ENCODE assay signal across 32 cellular contexts in genomic region chr1:17234405-17234804, GRCh38. TPM values are rescaled to one million over a fixed set of nuclear protein-coding genes. Genes with fewer than 3 reads are reported as not detected.
DNase-seq lines count a peak whose midpoint lies in the region; ATAC-seq, FAIRE-seq and TF ChIP-seq lines count a peak whose summit lies in the region.
"Had no signal": no experiment of that assay in that cellular context is flagged by ENCODE, and none has a peak within 500 bp of the region (broad histone marks: within the 10 kb centered on the region; RNA-seq: fewer than 3 reads in every experiment).

No MANE protein-coding gene starts in this region.

- peak overlapping the region; percentile 96 for H4K91ac ChIP-seq in IMR-90 (ENCODE audit: insufficient read depth, low read depth, low read length)

- H4K20me1 ChIP-seq in IMR-90 (ENCODE audit: insufficient read depth, low read length) (0 out of 2 replicates have a peak, but pooled peaks cover 3% of the 10 kb centered on the region), K562 (replicated peaks; ENCODE audit: control insufficient read depth, insufficient read depth, low read length) (peaks cover 11% of the 10 kb centered on the region), keratinocyte (ENCODE audit: control insufficient read depth, extremely low read depth, insufficient read depth, low read length) (no peaks in the 10 kb centered on the region)

- H2AK5ac ChIP-seq in IMR-90 (ENCODE audit: low read depth, low read length) (peak overlapping the region; percentile 90), mesendoderm (ENCODE audit: low read length) (no peak overlapping the region)

- no peak for TF ChIP-seq POLR2A in A549 (IDR thresholded peaks at IDR 0.05; ENCODE audit: low read length)
- TF ChIP-seq POLR2A in IMR-90 (IDR thresholded peaks at IDR 0.05; ENCODE audit: low read depth, low read length): no peak
- TF ChIP-seq POLR2A in K562 (conservative IDR thresholded peaks at IDR 0.05): no peak

- H2AFZ ChIP-seq in IMR-90 (replicated peaks; ENCODE audit: low read length, poor library complexity): no peak overlapping the region
- no peak overlapping the region for H2AFZ ChIP-seq in K562 (ENCODE audit: low read depth, low read length)
- H2AFZ ChIP-seq in keratinocyte (ENCODE audit: control insufficient read depth, low read length): no peak overlapping the region

- H3K4me2 ChIP-seq in A549 (peak overlapping the region; percentile 89), IMR-90 (ENCODE audit: low read depth, low read length) (no peak overlapping the region), K562 (ENCODE audit: insufficient read depth, low read length) (no peak overlapping the region), keratinocyte (ENCODE audit: control insufficient read depth, extremely low read depth, insufficient read depth, low read depth, low read length) (no peak overlapping the region), mesendoderm (ENCODE audit: low read length) (no peak overlapping the region)

- H2BK15ac ChIP-seq in IMR-90 (ENCODE audit: low read depth, low read length) (peak overlapping the region; percentile 98; the same call in 2 of the 3 replicates), mesendoderm (replicated peaks; ENCODE audit: low read depth) (no peak overlapping the region)

- POLR2A ChIA-PET in A549 (lab: Yijun Ruan, JAX): interaction anchor here (2.2 to 3.3 kb wide), 2 partner anchors 44 to 107 kb away, joined by 18 to 20 read pairs; no protein-coding TSS in a partner anchor
- POLR2A ChIA-PET in IMR-90 (lab: Charles Lee; ENCODE audit: unreplicated experiment): no interaction called here
- POLR2A ChIA-PET in K562 (lab: Yijun Ruan, JAX): interaction anchor here (0.9 to 1.4 kb wide), 3 partner anchors 11 to 113 kb away, joined by 3 read pairs; no protein-coding TSS in a partner anchor

- TF ChIP-seq CTCF in A549 (IDR thresholded peaks at IDR 0.05) (no peak), IMR-90 (conservative IDR thresholded peaks at IDR 0.05; ENCODE audit: low read depth, low read length) (no peak), K562 (IDR thresholded peaks at IDR 0.05 in 2 of 3, conservative IDR thresholded peaks at IDR 0.05 in 1 of 3; ENCODE audit: insufficient read depth in 2 of 3, low read depth in 1 of 3, low read length in 3 of 3) (no peak), keratinocyte (optimal IDR thresholded peaks at IDR 0.05 in 1 of 3, IDR thresholded peaks at IDR 0.05 in 1 of 3, conservative IDR thresholded peaks at IDR 0.05 in 1 of 3; ENCODE audit: extremely low read depth in 1 of 3, insufficient read depth in 2 of 3, low read length in 3 of 3) (no peak)

- no peak overlapping the region for H2AK9ac ChIP-seq in IMR-90 (replicated peaks; ENCODE audit: low read depth, low read length, poor library complexity)

- peak overlapping the region; percentile 97 for H2BK120ac ChIP-seq in IMR-90 (ENCODE audit: low read depth, low read length)
- no peak overlapping the region for H2BK120ac ChIP-seq in mesendoderm (ENCODE audit: low read depth, low read length)

- H2BK5ac ChIP-seq in IMR-90 (ENCODE audit: low read depth, low read length, poor library complexity, severe bottlenecking) (peak overlapping the region; percentile 81), mesendoderm (ENCODE audit: low read length) (no peak overlapping the region)

- in situ Hi-C loops in IMR-90 (cut with MboI; ENCODE audit: low sequenced_read_pairs): loop anchor here (5.0 kb wide), 1 partner anchor 177 kb away; no protein-coding TSS in a partner anchor
- in situ Hi-C loops in K562 (cut with MboI): loop anchor here (5.0 kb wide), 1 partner anchor 107 kb away; no protein-coding TSS in a partner anchor

- no peaks in the 10 kb centered on the region for H3K36me3 ChIP-seq in IMR-90 (ENCODE audit: control insufficient read depth, insufficient read depth, low read length)
- no peaks in the 10 kb centered on the region for H3K36me3 ChIP-seq in K562 (ENCODE audit: control insufficient read depth, insufficient read depth, low read length)
- H3K36me3 ChIP-seq in keratinocyte (ENCODE audit: control insufficient read depth in 2 of 2, extremely low read depth in 1 of 2, insufficient read depth in 2 of 2, low read length in 2 of 2): no peaks in the 10 kb centered on the region
- no peaks in the 10 kb centered on the region for H3K36me3 ChIP-seq in mesendoderm (ENCODE audit: control insufficient read depth, insufficient read depth, low read length)
- H3K36me3 ChIP-seq: cardiac muscle cell, esophagus muscularis mucosa, lower lobe of right lung, MG63, ovary had no signal

- no peak overlapping the region; the same call in 1 of the 2 replicates for H4K5ac ChIP-seq in IMR-90 (ENCODE audit: low read depth, low read length)
- no peak overlapping the region for H4K5ac ChIP-seq in mesendoderm (ENCODE audit: low read length)

- H3K9ac ChIP-seq in IMR-90 (ENCODE audit: low read depth, low read length) (no peak overlapping the region), K562 (ENCODE audit: insufficient read depth in 1 of 2, low read depth in 2 of 2, low read length in 2 of 2) (no peak overlapping the region), keratinocyte (ENCODE audit: control insufficient read depth, extremely low read depth, insufficient read depth, low read length) (no peak overlapping the region), mesendoderm (ENCODE audit: low read length) (no peak overlapping the region)

- ATAC-seq in A549 (no peak), IMR-90 (ENCODE audit: low read depth) (no peak), K562 (no peak)
- ATAC-seq: activated CD4-positive, CD25-positive, alpha-beta regulatory T cell treated with anti-CD3 and anti-CD28 coated beads, Interleukin-2, amount 50 U/mL, for 24 hours had no signal

- DNase-seq in A549 (ENCODE audit: low read depth in 1 of 2, low spot score in 1 of 2) (no peak), IMR-90 (no peak), K562 (ENCODE audit: extremely low read depth in 1 of 4, low spot score in 3 of 4) (no peak), keratinocyte (ENCODE audit: low read depth, low spot score) (no peak), mesendoderm (no peak), dedifferentiated amniotic fluid mesenchymal stem cell (ENCODE audit: extremely low spot score) (no peak)
- no peak for DNase-seq in stimulated activated CD4-positive, alpha-beta T cell treated with anti-CD3 and anti-CD28 coated beads, Interleukin-2, amount 100 ng/mL, for 48 hours
- DNase-seq in activated CD4-positive, alpha-beta T cell treated with anti-CD3 and anti-CD28 coated beads, Interleukin-2, amount 50 U/mL, for 4 hours: no peak
- DNase-seq: activated CD4-positive, alpha-beta T cell treated with anti-CD3 and anti-CD28 coated beads, Interleukin-2, amount 50 U/mL, for 48 hours; activated gamma-delta T cell treated with Interleukin-2 at 50 U/mL for 16 hours; activated naive CD8-positive, alpha-beta T cell treated with anti-CD3 and anti-CD28 coated beads, Interleukin-2, amount 10 ng/mL, durations not matched to agents 7 days and 5 days; activated T-cell treated with anti-CD3 and anti-CD28 coated beads, Interleukin-2, amount 50 U/mL, for 48 hours; CD4-positive, alpha-beta memory T cell; H7; KBM-7; NCI-H1105 treated with DMSO at 0.1 percent for 48 hours; NCI-H1930; NCI-H2171 treated with DMSO at 0.1 percent for 48 hours; NCI-H510A; retina; stimulated activated CD4-positive, alpha-beta T cell treated with anti-CD3 and anti-CD28 coated beads, Interleukin-1b, Interleukin-23, amount 100 ng/mL, for 48 hours had no signal

- peak overlapping the region; percentile 93 for H3K14ac ChIP-seq in IMR-90 (replicated peaks; ENCODE audit: low read depth, low read length)

- peak overlapping the region; percentile 17 to 53; a peak in 2 of 4 replicates for H4K8ac ChIP-seq in IMR-90 (ENCODE audit: low read depth in 2 of 2, low read length in 2 of 2)
- no peak overlapping the region for H4K8ac ChIP-seq in mesendoderm (ENCODE audit: low read depth, low read length)

- no peak overlapping the region for H3K56ac ChIP-seq in IMR-90 (ENCODE audit: extremely low read depth, insufficient read depth, low read length)
- H3K56ac ChIP-seq in mesendoderm (ENCODE audit: low read length): no peak overlapping the region

- H3K27ac ChIP-seq in A549: peak overlapping the region; percentile 96 to 100
- no peak overlapping the region for H3K27ac ChIP-seq in IMR-90 (ENCODE audit: insufficient read depth, low read length)
- H3K27ac ChIP-seq in K562 (ENCODE audit: extremely low read depth, low read depth, low read length): no peak overlapping the region
- H3K27ac ChIP-seq in keratinocyte (ENCODE audit: control insufficient read depth, insufficient read depth, low read length): peak overlapping the region; percentile 93
- H3K27ac ChIP-seq in mesendoderm (ENCODE audit: low read depth, low read length): no peak overlapping the region
- H3K27ac ChIP-seq: cardiac muscle cell, coronary artery, esophagus muscularis mucosa, lower lobe of right lung, ovary had no signal

- H3K18ac ChIP-seq in IMR-90 (ENCODE audit: low read depth, low read length): peak overlapping the region; percentile 37; the same call in 1 of the 2 replicates
- no peak overlapping the region for H3K18ac ChIP-seq in mesendoderm (ENCODE audit: low read length)

- H3K4ac ChIP-seq in IMR-90 (ENCODE audit: low read depth, low read length) (peak overlapping the region; percentile 98), mesendoderm (ENCODE audit: low read depth, low read length) (no peak overlapping the region)

- dilution Hi-C loops in IMR-90 (cut with HindIII; ENCODE audit: low sequenced_read_pairs, unreplicated experiment) (no loop called here), keratinocyte (cut with MboI; ENCODE audit: extremely low pct_ligation_motif_present, low sequenced_read_pairs) (no loop called here)

- H3K23ac ChIP-seq in IMR-90 (ENCODE audit: low read depth, low read length) (0 out of 2 replicates have a peak overlapping the region, but pooled peaks have one; percentile 37), mesendoderm (ENCODE audit: low read length) (no peak overlapping the region)

- H3K4me3 ChIP-seq in A549 (no peak overlapping the region), IMR-90 (ENCODE audit: insufficient read depth, low read depth, low read length) (no peak overlapping the region), K562 (no peak overlapping the region), keratinocyte (ENCODE audit: control insufficient read depth in 2 of 3, extremely low read depth in 1 of 3, insufficient read depth in 2 of 3, low read depth in 1 of 3, low read length in 3 of 3) (no peak overlapping the region), mesendoderm (ENCODE audit: low read length) (no peak overlapping the region)
- H3K4me3 ChIP-seq: cardiac muscle cell, coronary artery, esophagus muscularis mucosa, lower lobe of right lung, MG63, ovary had no signal

- 79% methylated on average over 1 of the region's 1 CpG for WGBS in A549 (ENCODE audit: missing lambda C conversion rate)
- no CpG with 5 or more reads among the region's 1 CpG for WGBS in IMR-90 (ENCODE audit: extremely low coverage in 2 of 2, insufficient read length in 1 of 2), 2 experiments
- 0% methylated on average over 1 of the region's 1 CpG for WGBS in K562 (ENCODE audit: insufficient coverage, low coverage, missing lambda C conversion rate)
- WGBS in mesendoderm (ENCODE audit: extremely low coverage, insufficient coverage, low lambda C conversion rate): no CpG with 5 or more reads among the region's 1 CpG

- H3K9me3 ChIP-seq in A549 (no peaks in the 10 kb centered on the region), IMR-90 (ENCODE audit: control insufficient read depth, insufficient read depth, low read length) (no peaks in the 10 kb centered on the region), K562 (replicated peaks; ENCODE audit: control insufficient read depth, insufficient read depth, low read depth, low read length) (no peaks in the 10 kb centered on the region), keratinocyte (ENCODE audit: control insufficient read depth, low read depth, low read length) (no peaks in the 10 kb centered on the region)
- H3K9me3 ChIP-seq: esophagus muscularis mucosa, lower lobe of right lung, MG63, ovary had no signal

- FAIRE-seq in A549 (lab: Jason Lieb, UNC) (no peak), K562 (lab: Jason Lieb, UNC) (no peak), keratinocyte (lab: Jason Lieb, UNC) (no peak)
- FAIRE-seq: A204.1 had no signal

- H3K9me1 ChIP-seq in IMR-90 (ENCODE audit: insufficient read depth, low read length): peaks cover 9% of the 10 kb centered on the region
- peaks cover 4% of the 10 kb centered on the region for H3K9me1 ChIP-seq in K562 (ENCODE audit: control insufficient read depth, insufficient read depth, low read length)
- H3K9me1 ChIP-seq in keratinocyte (ENCODE audit: control insufficient read depth, extremely low read depth, insufficient read depth, low read length): no peaks in the 10 kb centered on the region

- peak overlapping the region; percentile 98 for H2BK20ac ChIP-seq in IMR-90 (ENCODE audit: low read depth, low read length)

- intact Hi-C loops in IMR-90 (cut with micrococcal nuclease) (no loop called here), K562 (cut with micrococcal nuclease) (no loop called here)

- no TSS peak for BruUV-seq in IMR-90 (replicated peaks; lab: Mats Ljungman, UMichigan)
- BruUV-seq in K562 (replicated peaks; lab: Mats Ljungman, UMichigan): no TSS peak

- no peaks in the 10 kb centered on the region; the same call in 1 of the 2 replicates for H3K27me3 ChIP-seq in IMR-90 (ENCODE audit: control insufficient read depth, insufficient read depth, low read length)
- H3K27me3 ChIP-seq in K562 (ENCODE audit: control insufficient read depth in 2 of 2, insufficient read depth in 2 of 2, low read length in 2 of 2): peaks cover 2 to 50% of the 10 kb centered on the region in 2 experiments
- no peaks in the 10 kb centered on the region for H3K27me3 ChIP-seq in keratinocyte (ENCODE audit: control insufficient read depth, extremely low read depth, insufficient read depth, low read length)
- no peaks in the 10 kb centered on the region for H3K27me3 ChIP-seq in mesendoderm (ENCODE audit: insufficient read depth, low read length, poor library complexity)
- H3K27me3 ChIP-seq: cardiac muscle cell, MG63, ovary had no signal

- CTCF ChIA-PET in A549 (lab: Yijun Ruan, JAX) (interaction anchor here (1.1 to 12.2 kb wide), 7 partner anchors 15 to 211 kb away, joined by 3 to 380 read pairs (median 27); partner anchors contain the start of genes PADI2 and PADI3), IMR-90 (lab: Yijun Ruan, JAX) (interaction anchor here (3.0 kb wide), 1 partner anchor 109 kb away, joined by 22 read pairs; no protein-coding TSS in a partner anchor), K562 (lab: Yijun Ruan, JAX; ENCODE audit: low intra/inter-chr PET ratio) (no interaction called here)

- H3K79me1 ChIP-seq in IMR-90 (ENCODE audit: low read depth in 1 of 2, low read length in 2 of 2) (no peaks in the 10 kb centered on the region), mesendoderm (ENCODE audit: low read length) (no peaks in the 10 kb centered on the region)

- TF ChIP-seq RAD21 in A549 (conservative IDR thresholded peaks at IDR 0.05 in 1 of 2, IDR thresholded peaks at IDR 0.05 in 1 of 2) (no peak), IMR-90 (IDR thresholded peaks at IDR 0.05; ENCODE audit: low read length) (no peak), K562 (CRISPR knock-in tag; conservative IDR thresholded peaks at IDR 0.05 in 1 of 2, IDR thresholded peaks at IDR 0.05 in 1 of 2) (no peak)

- H3K79me2 ChIP-seq in K562 (ENCODE audit: control insufficient read depth, insufficient read depth, low read length) (no peaks in the 10 kb centered on the region), keratinocyte (ENCODE audit: control insufficient read depth, insufficient read depth, low read length) (no peaks in the 10 kb centered on the region), mesendoderm (ENCODE audit: control insufficient read depth, insufficient read depth, low read length) (no peaks in the 10 kb centered on the region)

- H3K4me1 ChIP-seq in A549 (peaks cover 80% of the 10 kb centered on the region), IMR-90 (ENCODE audit: control insufficient read depth, insufficient read depth, low read length) (peaks cover 13% of the 10 kb centered on the region), K562 (replicated peaks in 1 of 2; ENCODE audit: control insufficient read depth in 2 of 2, insufficient read depth in 2 of 2, low read length in 2 of 2) (peaks cover 0 to 3% of the 10 kb centered on the region in 2 experiments; a peak in 1 of 5 replicates), keratinocyte (ENCODE audit: control insufficient read depth, extremely low read depth, insufficient read depth, low read length) (peaks cover 35% of the 10 kb centered on the region), mesendoderm (ENCODE audit: control insufficient read depth, low read depth, low read length) (no peaks in the 10 kb centered on the region)

- TF ChIP-seq EP300 in A549 (IDR thresholded peaks at IDR 0.05): no peak
- TF ChIP-seq EP300 in K562 (IDR thresholded peaks at IDR 0.05; ENCODE audit: low read length): no peak

RNA-seq across cellular contexts. Expression of gene PADI3, which starts 14.5 kb away (rescaled TPM):
- 2.4 and 2.8 TPM in 2 replicates for polyA plus RNA-seq in A549 (2011; rRNA removed)
- 1.4 and 1.6 TPM in 2 replicates for polyA plus RNA-seq in A549 (2012; cell fraction: cytosol; rRNA removed)
- polyA plus RNA-seq in A549 (2012; cell fraction: nucleus; rRNA removed): 6.7 and 7.0 TPM in 2 replicates
- polyA plus RNA-seq in A549 (2017; fragmentation: RNase III; extraction: RNeasy Plus Mini Kit Qiagen cat#74134 plus additional on column Dnase treatment): 0.99 to 1.5 TPM (median 1.4 TPM) in 3 replicates
- polyA minus RNA-seq in A549 (2011; rRNA and poly(A)+ RNA removed): 3.8 and 4.4 TPM in 2 replicates
- total RNA-seq in IMR-90 (2012; rRNA removed): not detected in 2 replicates
- not detected in 2 replicates for polyA plus RNA-seq in IMR-90 (2012; rRNA removed)
- polyA plus RNA-seq in IMR-90 (2012; cell fraction: cytosol; rRNA removed): not detected in 2 replicates
- 0.01 and 0.03 TPM in 2 replicates for polyA plus RNA-seq in IMR-90 (2012; cell fraction: nucleus; rRNA removed; ENCODE audit: low replicate concordance)
- total RNA-seq in K562 (2011; cell fraction: chromatin; rRNA removed; ENCODE audit: low replicate concordance): not detected in 2 replicates
- not detected in 2 replicates for total RNA-seq in K562 (2011; cell fraction: nucleolus; rRNA removed)
- total RNA-seq in K562 (2011; cell fraction: nucleoplasm; rRNA removed): not detected in 2 replicates
- not detected in 2 replicates for total RNA-seq in K562 (2014; rRNA removed)
- not detected in 2 replicates for total RNA-seq in K562 (2014; rRNA removed; fragmentation: Illumina TruSeq; extraction: Trizol)
- total RNA-seq in K562 (2015; rRNA removed; fragmentation: Illumina TruSeq; extraction: Trizol): not detected in 2 replicates
- not detected in 2 replicates for total RNA-seq in K562 (2021)
- not detected in 2 replicates for polyA plus RNA-seq in K562 (2011; rRNA removed)
- polyA plus RNA-seq in K562 (2011; cell fraction: cytosol; rRNA removed): not detected in 2 replicates
- polyA plus RNA-seq in K562 (2011; cell fraction: nucleus; rRNA removed): not detected in 2 replicates
- 0.06 TPM in 1 of 2 replicates, not detected in the other for polyA plus RNA-seq in K562 (2012)
- polyA plus RNA-seq in K562 (2014; fragmentation: Illumina TruSeq; extraction: Trizol): not detected in 2 replicates
- polyA plus RNA-seq in K562 (2014; fragmentation: Nextera tagmentation; extraction: Ambion mirVana): not detected
- not detected in 2 replicates for polyA plus RNA-seq in K562 (2014; rRNA removed)
- polyA minus RNA-seq in K562 (2011; rRNA and poly(A)+ RNA removed): not detected in 2 replicates
- polyA minus RNA-seq in K562 (2011; cell fraction: cytosol; rRNA and poly(A)+ RNA removed): not detected in 2 replicates
- not detected in 2 replicates for polyA minus RNA-seq in K562 (2011; cell fraction: nucleus; rRNA and poly(A)+ RNA removed)
- polyA plus RNA-seq in keratinocyte: 4.2 to 6.1 TPM (median 5.2 TPM) in 3 replicates
- 0.30 TPM for polyA plus RNA-seq in keratinocyte (2011; ENCODE audit: low read depth)
- 2.7 and 3.6 TPM in 2 replicates for polyA plus RNA-seq in keratinocyte (2011; cell fraction: cytosol; rRNA removed)
- polyA plus RNA-seq in keratinocyte (2011; cell fraction: nucleus; rRNA removed): 5.7 and 7.7 TPM in 2 replicates
- 0.72 and 5.7 TPM in 2 replicates for polyA plus RNA-seq in keratinocyte (2012; ENCODE audit: low replicate concordance)
- 7.2 to 13.8 TPM (median 9.6 TPM) in 3 replicates for polyA minus RNA-seq in keratinocyte
- polyA minus RNA-seq in keratinocyte (2011; cell fraction: cytosol; rRNA and poly(A)+ RNA removed): 5.4 TPM
- 3.7 and 5.0 TPM in 2 replicates for polyA minus RNA-seq in keratinocyte (2011; cell fraction: nucleus; rRNA and poly(A)+ RNA removed)
- polyA plus RNA-seq in mesendoderm (2013, experiment 1 of 2): 0.06 TPM
- 0.06 TPM for polyA plus RNA-seq in mesendoderm (2013, experiment 2 of 2)
- total RNA-seq: activated naive CD8-positive, alpha-beta T cell treated with anti-CD3 and anti-CD28 coated beads, Interleukin-2, amount 10 ng/mL, durations not matched to agents 7 days and 5 days; aorta; CD4-positive, alpha-beta memory T cell; esophagus muscularis mucosa; lower lobe of right lung; ovary; T-helper 2 cell treated with Interferon-gamma antibody and Interleukin-4, amounts not matched to agents 100 ng/mL and 5 ng/mL, for 36 hours had no signal
- polyA plus RNA-seq: aorta; cardiac muscle cell; CD4-positive, alpha-beta memory T cell; ovary had no signal

RNA-seq across cellular contexts. Expression of gene PADI1, which starts 29.5 kb away (rescaled TPM):
- polyA plus RNA-seq in A549 (2011; rRNA removed): 1.1 and 1.4 TPM in 2 replicates
- polyA plus RNA-seq in A549 (2012; cell fraction: cytosol; rRNA removed): 1.4 and 1.6 TPM in 2 replicates
- polyA plus RNA-seq in A549 (2012; cell fraction: nucleus; rRNA removed): 3.8 and 4.0 TPM in 2 replicates
- 1.7 to 2.3 TPM (median 2.0 TPM) in 3 replicates for polyA plus RNA-seq in A549 (2017; fragmentation: RNase III; extraction: RNeasy Plus Mini Kit Qiagen cat#74134 plus additional on column Dnase treatment)
- polyA minus RNA-seq in A549 (2011; rRNA and poly(A)+ RNA removed): 0.92 and 1.5 TPM in 2 replicates
- total RNA-seq in IMR-90 (2012; rRNA removed): not detected in 2 replicates
- 0.13 and 0.17 TPM in 2 replicates for polyA plus RNA-seq in IMR-90 (2012; rRNA removed)
- 0.04 TPM in 1 of 2 replicates, not detected in the other for polyA plus RNA-seq in IMR-90 (2012; cell fraction: cytosol; rRNA removed)
- polyA plus RNA-seq in IMR-90 (2012; cell fraction: nucleus; rRNA removed; ENCODE audit: low replicate concordance): 0.14 and 0.21 TPM in 2 replicates
- not detected in 2 replicates for total RNA-seq in K562 (2011; cell fraction: chromatin; rRNA removed; ENCODE audit: low replicate concordance)
- total RNA-seq in K562 (2011; cell fraction: nucleolus; rRNA removed): not detected in 2 replicates
- total RNA-seq in K562 (2011; cell fraction: nucleoplasm; rRNA removed): not detected in 2 replicates
- not detected in 2 replicates for total RNA-seq in K562 (2014; rRNA removed)
- not detected in 2 replicates for total RNA-seq in K562 (2014; rRNA removed; fragmentation: Illumina TruSeq; extraction: Trizol)
- not detected in 2 replicates for total RNA-seq in K562 (2015; rRNA removed; fragmentation: Illumina TruSeq; extraction: Trizol)
- total RNA-seq in K562 (2021): not detected in 2 replicates
- not detected in 2 replicates for polyA plus RNA-seq in K562 (2011; rRNA removed)
- polyA plus RNA-seq in K562 (2011; cell fraction: cytosol; rRNA removed): not detected in 2 replicates
- not detected in 2 replicates for polyA plus RNA-seq in K562 (2011; cell fraction: nucleus; rRNA removed)
- 0.03 TPM in 1 of 2 replicates, not detected in the other for polyA plus RNA-seq in K562 (2012)
- not detected in 2 replicates for polyA plus RNA-seq in K562 (2014; fragmentation: Illumina TruSeq; extraction: Trizol)
- polyA plus RNA-seq in K562 (2014; fragmentation: Nextera tagmentation; extraction: Ambion mirVana): not detected
- polyA plus RNA-seq in K562 (2014; rRNA removed): not detected in 2 replicates
- not detected in 2 replicates for polyA minus RNA-seq in K562 (2011; rRNA and poly(A)+ RNA removed)
- polyA minus RNA-seq in K562 (2011; cell fraction: cytosol; rRNA and poly(A)+ RNA removed): not detected in 2 replicates
- not detected in 2 replicates for polyA minus RNA-seq in K562 (2011; cell fraction: nucleus; rRNA and poly(A)+ RNA removed)
- 0.96 to 2.1 TPM (median 1.0 TPM) in 3 replicates for polyA plus RNA-seq in keratinocyte
- 1.8 TPM for polyA plus RNA-seq in keratinocyte (2011; ENCODE audit: low read depth)
- polyA plus RNA-seq in keratinocyte (2011; cell fraction: cytosol; rRNA removed): 0.49 and 0.83 TPM in 2 replicates
- polyA plus RNA-seq in keratinocyte (2011; cell fraction: nucleus; rRNA removed): 4.8 and 6.3 TPM in 2 replicates
- 0.77 and 9.9 TPM in 2 replicates for polyA plus RNA-seq in keratinocyte (2012; ENCODE audit: low replicate concordance)
- polyA minus RNA-seq in keratinocyte: 0.72 to 1.5 TPM (median 0.96 TPM) in 3 replicates
- not detected for polyA minus RNA-seq in keratinocyte (2011; cell fraction: cytosol; rRNA and poly(A)+ RNA removed)
- 1.3 and 4.0 TPM in 2 replicates for polyA minus RNA-seq in keratinocyte (2011; cell fraction: nucleus; rRNA and poly(A)+ RNA removed)
- polyA plus RNA-seq in mesendoderm (2013, experiment 1 of 2): 0.11 TPM
- 0.07 TPM for polyA plus RNA-seq in mesendoderm (2013, experiment 2 of 2)
- total RNA-seq: activated naive CD8-positive, alpha-beta T cell treated with anti-CD3 and anti-CD28 coated beads, Interleukin-2, amount 10 ng/mL, durations not matched to agents 7 days and 5 days; aorta; CD4-positive, alpha-beta memory T cell; lower lobe of right lung; mucosa of gallbladder; T-helper 2 cell treated with Interferon-gamma antibody and Interleukin-4, amounts not matched to agents 100 ng/mL and 5 ng/mL, for 36 hours had no signal
- polyA plus RNA-seq: CD4-positive, alpha-beta memory T cell; ovary had no signal

Comparison
In these comparisons a context has a peak if more than half of its experiments do, and no peak if none do; other contexts are left out.
1. H3K27ac ChIP-seq: peak in A549 (2 of 2) and keratinocyte (single experiment); none in IMR-90 (single experiment), K562 (single experiment) and mesendoderm (single experiment).
2. Of the 35 proteins assayed by ChIP-seq in both K562 and A549: peak only in K562: none; only in A549: HDAC2 and KDM1A; in both: none; in neither: 33.